ENCODE assay signal across 26 cellular contexts in genomic region chr18:23519725-23520124, GRCh38. TPM values are rescaled to one million over a fixed set of nuclear protein-coding genes. Genes with fewer than 3 reads are reported as not detected.
DNase-seq lines count a peak whose midpoint lies in the region; ATAC-seq, FAIRE-seq and TF ChIP-seq lines count a peak whose summit lies in the region.
"Had no signal": no experiment of that assay in that cellular context is flagged by ENCODE, and none has a peak within 500 bp of the region (broad histone marks: within the 10 kb centered on the region; RNA-seq: fewer than 3 reads in every experiment).

No MANE protein-coding gene starts in this region.

- no peaks in the 10 kb centered on the region for H3K27me3 Mint-ChIP-seq in natural killer cell treated with Interleukin-12 subunit alpha and Interleukin-12 subunit beta and Interleukin-15 and Interleukin-18, amount 100 ng/mL, for 72 hours

- H3K27ac ChIP-seq in HEK293 (ENCODE audit: extremely low read depth, low read depth, low read length) (no peak overlapping the region), brain microvascular endothelial cell (no peak overlapping the region), breast epithelium (peak overlapping the region in 1 of 2 donors; percentile 25)
- H3K27ac ChIP-seq: BLaER1 treated with 17β-estradiol and CSF1 and Interleukin-3, amounts not matched to agents 10 nM and 100 nM; HL-60; vagina had no signal

- TF ChIP-seq CTCF in HEK293 (tag by site-specific recombination; IDR thresholded peaks at IDR 0.05) (no peak), brain microvascular endothelial cell (IDR thresholded peaks at IDR 0.05; ENCODE audit: low read depth, low read length, missing control alignments) (no peak), breast epithelium (IDR thresholded peaks at IDR 0.05) (no peak)

- no peaks in the 10 kb centered on the region for H3K27me3 ChIP-seq in brain microvascular endothelial cell (replicated peaks)
- H3K27me3 ChIP-seq in breast epithelium = no peaks in the 10 kb centered on the region
- H3K27me3 ChIP-seq: dorsolateral prefrontal cortex, heart right ventricle, vagina had no signal

- no peaks in the 10 kb centered on the region for H3K9me3 Mint-ChIP-seq in natural killer cell treated with Interleukin-12 subunit alpha and Interleukin-12 subunit beta and Interleukin-15 and Interleukin-18, amount 100 ng/mL, for 72 hours
- H3K9me3 Mint-ChIP-seq: WTC11 had no signal

- FAIRE-seq in GM19239 (lab: Jason Lieb, UNC) = no peak
- FAIRE-seq: GM12892 had no signal

- CTCF ChIA-PET in HEK293 (lab: Yijun Ruan, JAX) = interaction anchor here (1.4 to 2.2 kb wide), 3 partner anchors 15 to 183 kb away, joined by 4 to 10 read pairs (median 8); no protein-coding TSS in a partner anchor

- DNase-seq in A172 (ENCODE audit: low spot score) = peak; percentile 55
- peak; percentile 51 for DNase-seq in brain microvascular endothelial cell
- DNase-seq in lung microvascular endothelial cell (ENCODE audit: low read depth in 2 of 2) = peak; percentile 89 to 97
- DNase-seq in breast epithelium (ENCODE audit: low spot score in 2 of 2) = no peak
- no peak for DNase-seq in natural killer cell treated with Interleukin-12 subunit alpha and Interleukin-12 subunit beta and Interleukin-15 and Interleukin-18, amount 100 ng/mL, for 72 hours (ENCODE audit: low spot score)
- DNase-seq in GM19239 (ENCODE audit: insufficient read length, low spot score) = no peak
- DNase-seq: activated CD4-positive, alpha-beta T cell treated with anti-CD3 and anti-CD28 coated beads, Interleukin-2, amount 50 U/mL, for 1 hour; activated CD8-positive, alpha-beta memory T cell treated with anti-CD3 and anti-CD28 coated beads, Interleukin-2, amount 50 U/mL, for 48 hours; Calu3; caudate nucleus; dorsolateral prefrontal cortex; heart right ventricle; left colon; NCI-H1092 treated with DMSO at 0.1 percent for 48 hours; NCI-H187 treated with DMSO at 0.1 percent for 48 hours; NCI-H748 treated with DMSO at 0.1 percent for 48 hours; T-helper 2 cell had no signal

- H3K36me3 Mint-ChIP-seq in natural killer cell treated with Interleukin-12 subunit alpha and Interleukin-12 subunit beta and Interleukin-15 and Interleukin-18, amount 100 ng/mL, for 72 hours = peaks cover 36% of the 10 kb centered on the region

- no peak overlapping the region for H3K4me3 Mint-ChIP-seq in natural killer cell treated with Interleukin-12 subunit alpha and Interleukin-12 subunit beta and Interleukin-15 and Interleukin-18, amount 100 ng/mL, for 72 hours
- H3K4me3 Mint-ChIP-seq: WTC11 had no signal

- H3K9me3 ChIP-seq in HEK293 (ENCODE audit: control insufficient read depth, insufficient read depth, low read depth, low read length) (no peaks in the 10 kb centered on the region), breast epithelium (no peaks in the 10 kb centered on the region)
- H3K9me3 ChIP-seq: BLaER1 treated with 17β-estradiol and CSF1 and Interleukin-3, amounts not matched to agents 10 nM and 100 nM; heart right ventricle; vagina had no signal

- H3K4me3 ChIP-seq in HEK293 (ENCODE audit: low read depth, low read length) (no peak overlapping the region), brain microvascular endothelial cell (ENCODE audit: low read depth, low read length) (no peak overlapping the region), breast epithelium (no peak overlapping the region)
- H3K4me3 ChIP-seq: BLaER1 treated with 17β-estradiol and CSF1 and Interleukin-3, amounts not matched to agents 10 nM and 100 nM; dorsolateral prefrontal cortex; heart right ventricle; vagina had no signal

- in situ Hi-C loops in brain microvascular endothelial cell (cut with HindIII; ENCODE audit: low pct_ligation_motif_present, low sequenced_read_pairs) = no loop called here

- POLR2A ChIA-PET in HEK293 (lab: Yijun Ruan, JAX) = interaction anchor here (0.5 kb wide), 1 partner anchor 51 kb away, joined by 3 read pairs; no protein-coding TSS in a partner anchor

- TF ChIP-seq POLR2A in breast epithelium (IDR thresholded peaks at IDR 0.05) = no peak

- intact Hi-C loops in breast epithelium (cut with DNase I; ENCODE audit: low total_unique reads) = loop anchor here (10.0 kb wide), 1 partner anchor 75 kb away; no protein-coding TSS in a partner anchor

- ATAC-seq in GM21786 (IDR thresholded peaks at IDR 0.05; ENCODE audit: unreplicated experiment) = no peak
- ATAC-seq in natural killer cell treated with Interleukin-12 subunit alpha and Interleukin-12 subunit beta and Interleukin-15 and Interleukin-18, amount 100 ng/mL, for 72 hours = no peak
- ATAC-seq: HCT116, left colon, SK-N-SH treated with all-trans-retinoic acid at 6 μM for 48 hours, WTC11 had no signal

- H3K4me1 Mint-ChIP-seq in natural killer cell treated with Interleukin-12 subunit alpha and Interleukin-12 subunit beta and Interleukin-15 and Interleukin-18, amount 100 ng/mL, for 72 hours (ENCODE audit: low read depth in 2 of 2) = peaks cover 19 to 21% of the 10 kb centered on the region in 2 donors
- H3K4me1 Mint-ChIP-seq: WTC11 had no signal

- H3K36me3 ChIP-seq in HEK293 (ENCODE audit: control insufficient read depth in 2 of 2, insufficient read depth in 1 of 2, low read length in 2 of 2) (peaks cover 29 to 88% of the 10 kb centered on the region in 2 experiments), brain microvascular endothelial cell (replicated peaks) (peaks cover 50% of the 10 kb centered on the region), breast epithelium (no peaks in the 10 kb centered on the region)

- peak overlapping the region in 1 of 2 donors; percentile 17 for H3K27ac Mint-ChIP-seq in natural killer cell treated with Interleukin-12 subunit alpha and Interleukin-12 subunit beta and Interleukin-15 and Interleukin-18, amount 100 ng/mL, for 72 hours
- H3K27ac Mint-ChIP-seq: WTC11 had no signal

- no peaks in the 10 kb centered on the region for H3K4me1 ChIP-seq in HEK293 (ENCODE audit: control insufficient read depth, insufficient read depth, low read length)
- H3K4me1 ChIP-seq in breast epithelium = no peaks in the 10 kb centered on the region

TF ChIP-seq in HEK293, 187 proteins besides CTCF, POLR2A, EP300 and RAD21:
- TF ChIP-seq ZNF629 (tag by site-specific recombination; IDR thresholded peaks at IDR 0.05) (peak; percentile 27; the same call in 1 of the 2 replicates), ZNF623 (tag by site-specific recombination; IDR thresholded peaks at IDR 0.05) (no peak)

RNA-seq across cellular contexts. Expression of gene RMC1, which starts 16.4 kb away (rescaled TPM):
- total RNA-seq in A172 (2014; rRNA removed; shearing (Covaris generic)) = 43.6 and 48.3 TPM in 2 replicates
- total RNA-seq in lung microvascular endothelial cell (17.9 and 31.5 TPM in 2 replicates), breast epithelium (10 to 100 TPM; 22.2 to 33.0 (median 23.9) TPM)
- total RNA-seq in natural killer cell treated with Interleukin-12 subunit alpha and Interleukin-12 subunit beta and Interleukin-15 and Interleukin-18, amount 100 ng/mL, for 72 hours = 10 to 100 TPM; 58.8 to 61.1 TPM

Comparison
In these comparisons a context has a peak if more than half of its experiments do, and no peak if none do; other contexts are left out.
1. DNase-seq: peak in A172 (single experiment), brain microvascular endothelial cell (single experiment) and lung microvascular endothelial cell (2 of 2); none in breast epithelium (0 of 2), natural killer cell treated with Interleukin-12 subunit alpha and Interleukin-12 subunit beta and Interleukin-15 and Interleukin-18, amount 100 ng/mL, for 72 hours (single experiment) and GM19239 (single experiment).